10 cellular contexts compared by ENCODE assay signal in the genomic region with DNA sequence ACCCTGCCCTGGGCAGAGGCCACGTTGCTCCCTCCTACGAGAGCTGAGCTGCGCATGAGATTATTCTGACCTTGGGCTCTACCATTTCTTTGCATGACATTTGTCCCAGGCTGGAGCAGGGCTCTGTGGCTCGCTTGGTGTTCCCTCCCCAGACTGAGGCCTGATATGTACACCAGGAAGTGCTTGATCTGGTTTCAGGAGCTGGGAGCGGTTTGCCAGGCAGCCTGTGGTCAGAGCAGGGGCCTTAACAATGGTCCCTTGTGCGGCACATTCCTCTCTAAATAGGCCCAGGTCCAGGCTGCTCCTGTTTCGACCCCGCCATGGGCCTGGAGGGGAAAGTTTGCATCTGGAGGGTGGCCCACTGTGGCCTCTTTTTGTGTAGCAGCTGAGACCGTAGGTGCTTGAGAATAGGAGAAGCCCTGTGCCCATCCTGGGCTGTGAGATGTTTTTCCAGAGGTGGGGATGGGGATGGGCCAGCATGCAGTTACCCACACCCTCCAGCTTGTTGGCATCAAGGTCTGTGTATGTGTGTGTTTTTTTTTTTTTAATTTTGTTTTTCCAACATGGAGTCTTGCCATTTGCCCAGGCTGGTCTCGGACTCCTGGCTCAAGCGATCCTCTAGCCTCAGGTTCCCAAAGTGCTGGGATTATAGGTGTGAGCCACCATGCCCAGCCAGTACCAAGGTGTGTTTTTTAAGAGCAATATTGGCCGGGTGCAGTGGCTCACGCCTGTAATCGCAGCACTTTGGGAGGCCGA.
DNase-seq lines count a peak whose midpoint lies in the region; FAIRE-seq and TF ChIP-seq lines count a peak whose summit lies in the region.
"Had no signal": no experiment of that assay in that cellular context is flagged by ENCODE, and none has a peak within 500 bp of the region (broad histone marks: within the 10 kb centered on the region; RNA-seq: fewer than 3 reads in every experiment).

No MANE protein-coding gene starts in this region.

- no peak overlapping the region for H3K4me3 ChIP-seq in WERI-Rb-1 (ENCODE audit: low read depth, low read length)
- H3K4me3 ChIP-seq in skin epidermis, result no peak overlapping the region

- no peak overlapping the region for H2BK5ac ChIP-seq in H9 (ENCODE audit: insufficient read length, low read length)

- peak overlapping the region in 2 of 3 experiments; percentile 61 to 85; a peak in 2 of 7 replicates for H3K27ac Mint-ChIP-seq in H9

- H3K36me3 ChIP-seq in WERI-Rb-1, result peaks cover 56% of the 10 kb centered on the region

- H3K4me1 ChIP-seq in H9 (ENCODE audit: insufficient read depth, low read length), result peaks cover 11% of the 10 kb centered on the region; the same call in 1 of the 2 replicates

- no peak overlapping the region for H2AK5ac ChIP-seq in H9 (ENCODE audit: insufficient read length, low read length)

- no peak overlapping the region for H2BK120ac ChIP-seq in H9 (ENCODE audit: low read depth, low read length, poor library complexity, severe bottlenecking)

- no peak overlapping the region for H3K4ac ChIP-seq in H9 (ENCODE audit: low read depth, low read length)

- no peak overlapping the region for H2AFZ ChIP-seq in H9 (ENCODE audit: low read length)

- H3K56ac ChIP-seq in H9 (ENCODE audit: insufficient read length, low read depth, low read length), result no peak overlapping the region

- TF ChIP-seq CTCF in H9 (conservative IDR thresholded peaks at IDR 0.05) (no peak), WERI-Rb-1 (IDR thresholded peaks at IDR 0.05; ENCODE audit: low read depth, low read length) (no peak), D721Med (IDR thresholded peaks at IDR 0.05; ENCODE audit: insufficient read depth, missing control alignments) (no peak)

- peaks cover 5% of the 10 kb centered on the region for H3K79me1 ChIP-seq in H9 (ENCODE audit: insufficient read depth, low read depth, low read length, poor library complexity, severe bottlenecking)

- no peak overlapping the region for H4K8ac ChIP-seq in H9 (replicated peaks; ENCODE audit: insufficient read length, low read depth, low read length)

- FAIRE-seq in D721Med (lab: Jason Lieb, UNC), result no peak

- H3K4me2 ChIP-seq in H9 (ENCODE audit: insufficient read depth, insufficient read length, low read length), result no peak overlapping the region

- WGBS in H9 (ENCODE audit: extremely low coverage, insufficient read length, low lambda C conversion rate), result no CpG with 5 or more reads among the region's 15 CpGs

- no peaks in the 10 kb centered on the region for H3K27me3 Mint-ChIP-seq in H9 (ENCODE audit: low read depth)

- H3K27me3 ChIP-seq in H9 (ENCODE audit: insufficient read depth, low read length) (no peaks in the 10 kb centered on the region), WERI-Rb-1 (ENCODE audit: insufficient read depth, low read depth, severe bottlenecking) (no peaks in the 10 kb centered on the region)

- no peak overlapping the region for H2BK20ac ChIP-seq in H9 (ENCODE audit: low read depth, low read length, poor library complexity, severe bottlenecking)

- no peak overlapping the region for H3K23ac ChIP-seq in H9 (ENCODE audit: insufficient read length, low read depth, low read length)

- peaks cover 3 to 4% (median 4%) of the 10 kb centered on the region in 3 experiments; a peak in 3 of 7 replicates for H3K36me3 Mint-ChIP-seq in H9 (ENCODE audit: insufficient read depth in 1 of 3, low read depth in 3 of 3)

- H4K5ac ChIP-seq in H9 (ENCODE audit: insufficient read length, low read depth, low read length), result no peak overlapping the region

- no peak overlapping the region for H3K27ac ChIP-seq in H9 (ENCODE audit: insufficient read length, low read depth, low read length)
- H3K27ac ChIP-seq in WERI-Rb-1, result peak overlapping the region; percentile 72; the same call in 1 of the 2 replicates
- peak overlapping the region in 14 of 21 experiments; percentile 15 to 88 (median 56) for H3K27ac ChIP-seq in skin epidermis

- H3K9me3 Mint-ChIP-seq in H9, result no peaks in the 10 kb centered on the region

- no peak for DNase-seq in H9
- no peak for DNase-seq in WERI-Rb-1
- peak; percentile 99 for DNase-seq in islet precursor cell
- no peak for DNase-seq in AML-193 (lab: John Stamatoyannopoulos, UW)
- no peak for DNase-seq in D721Med (ENCODE audit: insufficient read length, low spot score)
- DNase-seq in stimulated activated CD4-positive, alpha-beta T cell treated with anti-CD3 and anti-CD28 coated beads, Interleukin-4, amount 100 ng/mL, for 1 hour, result no peak
- DNase-seq in NCI-H510A treated with DMSO at 0.1 percent for 48 hours (lab: John Stamatoyannopoulos, UW), result no peak
- DNase-seq: NCI-H1694 treated with DMSO at 0.1 percent for 48 hours; stimulated activated CD4-positive, alpha-beta T cell treated with anti-CD3 and anti-CD28 coated beads, Interleukin-15, amount 100 ng/mL, for 24 hours had no signal

- no peak overlapping the region for H3K9ac ChIP-seq in H9 (ENCODE audit: extremely low read depth, insufficient read length, low read length)

- no peak overlapping the region for H3T11ph ChIP-seq in H9 (ENCODE audit: low read length)

- peak overlapping the region; percentile 28 for H3K18ac ChIP-seq in H9 (ENCODE audit: insufficient read length, low read depth, low read length)

- H3K23me2 ChIP-seq in H9 (ENCODE audit: insufficient read length, low read depth, low read length, poor library complexity, severe bottlenecking), result peaks cover 4% of the 10 kb centered on the region

- H2BK15ac ChIP-seq in H9 (ENCODE audit: low read depth, low read length), result no peak overlapping the region

- no peaks in the 10 kb centered on the region for H4K20me1 ChIP-seq in H9 (ENCODE audit: control insufficient read depth, insufficient read depth, insufficient read length)

- no peak overlapping the region for H3K4me3 Mint-ChIP-seq in H9

- peaks cover 46 to 57% of the 10 kb centered on the region in 2 experiments for H3K4me1 Mint-ChIP-seq in H9

- H3K79me2 ChIP-seq in H9 (ENCODE audit: insufficient read depth, low read length), result peaks cover 16% of the 10 kb centered on the region; the same call in 1 of the 2 replicates

- no peak overlapping the region for H3K14ac ChIP-seq in H9 (ENCODE audit: insufficient read depth, low read length)

- H2BK12ac ChIP-seq in H9 (ENCODE audit: insufficient read length, low read depth, low read length), result no peak overlapping the region

- H4K91ac ChIP-seq in H9 (ENCODE audit: insufficient read length, low read depth, low read length), result no peak overlapping the region

- H3K9me3 ChIP-seq in H9 (ENCODE audit: control insufficient read depth, low read depth, low read length), result no peaks in the 10 kb centered on the region
- no peaks in the 10 kb centered on the region for H3K9me3 ChIP-seq in WERI-Rb-1 (ENCODE audit: severe bottlenecking)
